ENCODE assay signal across 8 cellular contexts in the genomic region with DNA sequence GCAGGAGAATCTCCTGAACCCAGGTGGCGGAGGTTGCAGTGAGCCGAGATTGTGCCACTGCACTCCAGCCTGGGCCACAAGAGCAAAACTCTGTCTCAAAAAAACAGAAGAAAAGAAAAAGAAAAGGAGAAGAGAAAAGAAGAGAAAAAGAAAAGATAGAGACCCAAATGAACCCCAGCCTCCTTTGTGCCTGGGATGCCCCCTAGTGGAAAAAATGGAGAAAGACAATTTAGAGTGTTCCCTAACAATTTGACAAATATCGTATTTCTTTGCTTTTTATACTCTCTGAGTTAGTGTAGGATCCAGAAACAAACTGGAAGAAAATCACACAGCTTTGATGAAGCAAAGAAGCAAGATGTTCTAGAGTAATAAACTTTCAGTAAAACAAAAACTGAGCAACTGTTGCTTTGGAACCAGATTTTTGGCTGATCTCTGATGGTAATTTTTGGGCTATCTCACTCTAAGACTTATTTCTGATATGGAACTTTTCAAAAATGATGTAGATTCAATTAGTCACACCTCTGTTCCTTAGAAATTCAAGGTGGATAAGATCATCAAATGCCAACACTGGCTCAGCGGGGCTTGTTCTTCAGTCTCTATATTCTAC. TPM values are rescaled to one million over a fixed set of nuclear protein-coding genes. Genes with fewer than 3 reads are reported as not detected.
A peak's percentile ranks its signal among the peaks of the same experiment; 100 is the strongest.
DNase-seq lines count a peak whose midpoint lies in the region; ATAC-seq and TF ChIP-seq lines count a peak whose summit lies in the region.

No MANE protein-coding gene starts in this region.

- no peak for ATAC-seq in RWPE2 (ENCODE audit: low read depth)
- no peak for ATAC-seq in HG03460 (IDR thresholded peaks at IDR 0.05; ENCODE audit: unreplicated experiment)

- no peaks in the 10 kb centered on the region for H3K36me3 ChIP-seq in RWPE2 (ENCODE audit: low read depth)
- H3K36me3 ChIP-seq in trophoblast cell (ENCODE audit: control insufficient read depth in 1 of 2, insufficient read depth in 2 of 2, low read length in 2 of 2), result no peaks in the 10 kb centered on the region

- H3K79me1 ChIP-seq in trophoblast cell (ENCODE audit: low read length), result no peaks in the 10 kb centered on the region

- in situ Hi-C loops in GM13977 (cut with MboI; ENCODE audit: low pct_unique_long_range_greater_than_20kb, low sequenced_read_pairs, unreplicated experiment), result no loop called here

- no peaks in the 10 kb centered on the region for H3K27me3 ChIP-seq in RWPE2 (ENCODE audit: insufficient read depth, poor library complexity, severe bottlenecking)
- no peaks in the 10 kb centered on the region for H3K27me3 ChIP-seq in trophoblast cell (ENCODE audit: insufficient read depth, low read length)

- DNase-seq in AG08395 (ENCODE audit: low spot score) (peak; percentile 25), GM13977 (ENCODE audit: low spot score) (peak; percentile 62), RWPE2 (ENCODE audit: low spot score) (no peak), iPS-NIHi7 (ENCODE audit: extremely low spot score) (peak; percentile 57), GM19240 (ENCODE audit: insufficient read length, low spot score) (no peak), trophoblast cell (no peak)
- no peak for DNase-seq in activated CD4-positive, alpha-beta T cell treated with anti-CD3 and anti-CD28 coated beads for 48 hours

- H3K23ac ChIP-seq in trophoblast cell (ENCODE audit: low read length), result no peak overlapping the region

- no peaks in the 10 kb centered on the region for H3K79me2 ChIP-seq in trophoblast cell (ENCODE audit: control insufficient read depth, insufficient read depth, low read length, poor library complexity)

- H3K4me3 ChIP-seq in RWPE2 (ENCODE audit: severe bottlenecking), result no peak overlapping the region
- no peak overlapping the region for H3K4me3 ChIP-seq in trophoblast cell (ENCODE audit: low read depth, low read length)

- no peak overlapping the region for H2BK120ac ChIP-seq in trophoblast cell (ENCODE audit: insufficient read depth, low read length, poor library complexity)

- no peak overlapping the region for H3K4me2 ChIP-seq in trophoblast cell (ENCODE audit: low read length)

- H2BK12ac ChIP-seq in trophoblast cell (ENCODE audit: low read length), result no peak overlapping the region

- H4K8ac ChIP-seq in trophoblast cell (ENCODE audit: low read depth, low read length), result no peak overlapping the region

- TF ChIP-seq CTCF in GM13977 (IDR thresholded peaks at IDR 0.05; ENCODE audit: extremely low read depth, insufficient read depth, missing control alignments) (peak; percentile 67), RWPE2 (IDR thresholded peaks at IDR 0.05; ENCODE audit: poor library complexity, severe bottlenecking) (peak; percentile 74)

- H3K4me1 ChIP-seq in RWPE2 (ENCODE audit: insufficient read depth, poor library complexity, severe bottlenecking), result no peaks in the 10 kb centered on the region
- H3K4me1 ChIP-seq in trophoblast cell (ENCODE audit: control insufficient read depth in 1 of 2, insufficient read depth in 2 of 2, low read length in 2 of 2), result no peaks in the 10 kb centered on the region

- H3K9me3 ChIP-seq in RWPE2 (ENCODE audit: severe bottlenecking), result peaks cover 3% of the 10 kb centered on the region
- no peaks in the 10 kb centered on the region for H3K9me3 ChIP-seq in trophoblast cell (ENCODE audit: insufficient read depth, low read depth, low read length)

- no CpG with 5 or more reads among the region's 4 CpGs for WGBS in trophoblast cell (ENCODE audit: extremely low coverage, insufficient coverage, insufficient read length)

- H2AFZ ChIP-seq in trophoblast cell (ENCODE audit: insufficient read depth, low read length, poor library complexity), result no peak overlapping the region

- no peak overlapping the region for H4K12ac ChIP-seq in trophoblast cell (ENCODE audit: low read depth, low read length)

- no peak overlapping the region for H3K9ac ChIP-seq in trophoblast cell (ENCODE audit: low read length)

- no peak overlapping the region for H2BK5ac ChIP-seq in trophoblast cell (ENCODE audit: low read depth, low read length, poor library complexity)

- H3K27ac ChIP-seq in RWPE2 (ENCODE audit: poor library complexity, severe bottlenecking) (no peak overlapping the region), trophoblast cell (ENCODE audit: low read depth, low read length) (no peak overlapping the region)

- H4K91ac ChIP-seq in trophoblast cell (ENCODE audit: low read depth, low read length), result no peak overlapping the region

- no peak overlapping the region for H2AK5ac ChIP-seq in trophoblast cell (ENCODE audit: low read length)

- no peak overlapping the region for H3K18ac ChIP-seq in trophoblast cell (ENCODE audit: low read length)

- no peak overlapping the region for H3K14ac ChIP-seq in trophoblast cell (ENCODE audit: low read length)

- no peak overlapping the region for H3K4ac ChIP-seq in trophoblast cell (ENCODE audit: low read depth, low read length)

RNA-seq across cellular contexts. Expression of a gene that starts 18.6 kb away (rescaled TPM):
- 18.5 and 20.8 TPM in 2 replicates for polyA plus RNA-seq in trophoblast cell (2013)

RNA-seq across cellular contexts. Expression of a gene that starts 55.7 kb away (rescaled TPM):
- polyA plus RNA-seq in trophoblast cell (2013), result not detected in 2 replicates

Comparison
In these comparisons a context has a peak if more than half of its experiments do, and no peak if none do; other contexts are left out.
1. DNase-seq: peak in AG08395 (single experiment), GM13977 (single experiment) and iPS-NIHi7 (single experiment); none in RWPE2 (single experiment), GM19240 (single experiment), trophoblast cell (0 of 2) and activated CD4-positive, alpha-beta T cell treated with anti-CD3 and anti-CD28 coated beads for 48 hours (single experiment).